In genomic region chr18:3129053-3129864, GRCh38 we compare ENCODE assay signal across 8 cellular contexts.
A peak's percentile ranks its signal among the peaks of the same experiment; 100 is the strongest.
DNase-seq lines count a peak whose midpoint lies in the region; ATAC-seq and TF ChIP-seq lines count a peak whose summit lies in the region.

No MANE protein-coding gene starts in this region.

- DNase-seq in DMS 273 (lab: John Stamatoyannopoulos, UW; ENCODE audit: unreplicated experiment) (peak; percentile 89), HuH-7 (ENCODE audit: low spot score) (peak; percentile 83), SHP77 treated with DMSO at 0.1 percent for 48 hours (lab: John Stamatoyannopoulos, UW) (peak; percentile 49), foreskin fibroblast (peak; percentile 74 to 91), nucleus accumbens (lab: John Stamatoyannopoulos, UW) (peak in 54 of 56 donors; percentile 19 to 90 (median 74))
- DNase-seq in activated effector memory CD4-positive, alpha-beta T cell treated with Interleukin-2 at 50 U/mL for 16 hours, result peak; percentile 71

- peak overlapping the region; percentile 68 for H3K27ac ChIP-seq in temporal lobe (ENCODE audit: low read depth, low read length)

- peak; percentile 97 for TF ChIP-seq CTCF in foreskin fibroblast (IDR thresholded peaks at IDR 0.05; ENCODE audit: low read depth, low read length)

- ATAC-seq in GM21423 (IDR thresholded peaks at IDR 0.05; ENCODE audit: unreplicated experiment), result peak; percentile 91

- H3K4me3 ChIP-seq in foreskin fibroblast (ENCODE audit: low read depth in 1 of 2, low read length in 2 of 2), result no peak overlapping the region
